Comparison of ENCODE assay signal across 1 cellular context in genomic region chr1:193662030-193662429, GRCh38.
TF ChIP-seq lines count a peak whose summit lies in the region.

No MANE protein-coding gene starts in this region.

TF ChIP-seq in K562, 482 proteins besides CTCF, POLR2A, EP300 and RAD21 (continued from another document):
- TF ChIP-seq AFF4 (CRISPR knock-in tag; IDR thresholded peaks at IDR 0.05) = no peak
- TF ChIP-seq ELK3 (CRISPR knock-in tag; IDR thresholded peaks at IDR 0.05) = no peak
- peak; percentile 42 for TF ChIP-seq ZNF316 (IDR thresholded peaks at IDR 0.05)
- no peak for TF ChIP-seq MYNN (IDR thresholded peaks at IDR 0.05)
- TF ChIP-seq MYNN (CRISPR knock-in tag; IDR thresholded peaks at IDR 0.05) = no peak
- peak; percentile 31; the same call in 1 of the 2 replicates for TF ChIP-seq MAFG (tag; conservative IDR thresholded peaks at IDR 0.05)
- no peak for TF ChIP-seq ETV1 (tag; conservative IDR thresholded peaks at IDR 0.05; ENCODE audit: low read depth)
